18 cellular contexts compared by ENCODE assay signal in the genomic region with DNA sequence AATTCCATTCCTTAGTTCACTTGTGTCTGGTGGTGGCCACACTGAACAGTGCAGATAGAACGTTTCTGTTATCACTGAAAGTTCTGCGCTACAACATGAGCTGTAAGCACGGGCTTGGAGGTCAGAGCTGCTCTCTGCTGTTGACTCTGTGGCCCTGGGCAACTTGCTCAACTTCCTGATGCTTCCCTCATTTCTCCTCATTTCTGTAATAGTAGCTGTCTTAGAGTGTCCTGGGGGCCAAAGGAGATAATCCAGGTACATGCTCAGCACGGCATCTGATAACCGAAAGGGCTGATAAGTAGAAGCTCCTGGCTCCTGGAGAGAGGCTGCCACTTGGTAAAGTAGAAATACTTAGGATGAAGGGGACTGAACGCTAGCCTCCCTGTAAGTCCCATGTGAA.
DNase-seq lines count a peak whose midpoint lies in the region; ATAC-seq, FAIRE-seq and TF ChIP-seq lines count a peak whose summit lies in the region.
"Had no signal": no experiment of that assay in that cellular context is flagged by ENCODE, and none has a peak within 500 bp of the region (broad histone marks: within the 10 kb centered on the region; RNA-seq: fewer than 3 reads in every experiment).

No MANE protein-coding gene starts in this region.

- H2BK12ac ChIP-seq in trophoblast cell (ENCODE audit: low read length), result no peak overlapping the region

- no peak overlapping the region for H2BK5ac ChIP-seq in trophoblast cell (ENCODE audit: low read depth, low read length, poor library complexity)

- H2AK5ac ChIP-seq in trophoblast cell (ENCODE audit: low read length), result no peak overlapping the region

- H3K9me3 ChIP-seq in trophoblast cell (ENCODE audit: insufficient read depth, low read depth, low read length) (peaks cover 2% of the 10 kb centered on the region), colonic mucosa (no peaks in the 10 kb centered on the region)
- H3K9me3 ChIP-seq: BLaER1 treated with 17β-estradiol and CSF1 and Interleukin-3, amounts not matched to agents 10 nM and 100 nM; HAP-1 had no signal

- no peak for TF ChIP-seq POLR2A in GM12892 (IDR thresholded peaks at IDR 0.05; ENCODE audit: low read depth, low read length)

- H3K4me3 Mint-ChIP-seq in natural killer cell treated with Interleukin-12 subunit alpha and Interleukin-12 subunit beta and Interleukin-15 and Interleukin-18, amount 100 ng/mL, for 72 hours, result no peak overlapping the region
- H3K4me3 Mint-ChIP-seq in natural killer cell, result no peak overlapping the region
- H3K4me3 Mint-ChIP-seq: B cell; CD8-positive, alpha-beta T cell had no signal

- H3K9ac ChIP-seq in trophoblast cell (ENCODE audit: low read length) (no peak overlapping the region), colonic mucosa (ENCODE audit: low read depth in 2 of 2, low read length in 2 of 2) (no peak overlapping the region)
- H3K9ac ChIP-seq: BLaER1 treated with 17β-estradiol and CSF1 and Interleukin-3, amounts not matched to agents 10 nM and 100 nM; GM23248 had no signal

- no peak overlapping the region for H2AFZ ChIP-seq in trophoblast cell (ENCODE audit: insufficient read depth, low read length, poor library complexity)
- H2AFZ ChIP-seq: GM23248 had no signal

- H3K14ac ChIP-seq in trophoblast cell (ENCODE audit: low read length), result no peak overlapping the region

- no peak for ATAC-seq in natural killer cell treated with Interleukin-12 subunit alpha and Interleukin-12 subunit beta and Interleukin-15 and Interleukin-18, amount 100 ng/mL, for 72 hours
- no peak for ATAC-seq in natural killer cell
- ATAC-seq: CD8-positive, alpha-beta T cell; GM12878 had no signal

- no CpG with 5 or more reads among the region's 6 CpGs for WGBS in trophoblast cell (ENCODE audit: extremely low coverage, insufficient coverage, insufficient read length)

- H3K36me3 ChIP-seq in trophoblast cell (ENCODE audit: control insufficient read depth in 1 of 2, insufficient read depth in 2 of 2, low read length in 2 of 2) (no peaks in the 10 kb centered on the region), colonic mucosa (no peaks in the 10 kb centered on the region)
- H3K36me3 ChIP-seq: BLaER1 treated with 17β-estradiol and CSF1 and Interleukin-3, amounts not matched to agents 10 nM and 100 nM; HAP-1 had no signal

- no peaks in the 10 kb centered on the region for H3K9me3 Mint-ChIP-seq in natural killer cell treated with Interleukin-12 subunit alpha and Interleukin-12 subunit beta and Interleukin-15 and Interleukin-18, amount 100 ng/mL, for 72 hours
- no peaks in the 10 kb centered on the region for H3K9me3 Mint-ChIP-seq in natural killer cell
- H3K9me3 Mint-ChIP-seq: CD8-positive, alpha-beta T cell had no signal

- no peak for FAIRE-seq in GM12892 (lab: Jason Lieb, UNC)
- FAIRE-seq: GM12878, GM19239 had no signal

- H4K91ac ChIP-seq in trophoblast cell (ENCODE audit: low read depth, low read length), result no peak overlapping the region

- no peak for TF ChIP-seq CTCF in natural killer cell (IDR thresholded peaks at IDR 0.05)
- TF ChIP-seq CTCF in colonic mucosa (IDR thresholded peaks at IDR 0.05), result no peak

- H3K27me3 ChIP-seq in trophoblast cell (ENCODE audit: insufficient read depth, low read length), result no peaks in the 10 kb centered on the region
- no peaks in the 10 kb centered on the region for H3K27me3 ChIP-seq in colonic mucosa
- H3K27me3 ChIP-seq: BLaER1 treated with 17β-estradiol and CSF1 and Interleukin-3, amounts not matched to agents 10 nM and 100 nM had no signal

- intact Hi-C loops in natural killer cell (cut with micrococcal nuclease) (no loop called here), colonic mucosa (cut with DNase I) (no loop called here)

- H4K8ac ChIP-seq in trophoblast cell (ENCODE audit: low read depth, low read length), result no peak overlapping the region

- H2BK120ac ChIP-seq in trophoblast cell (ENCODE audit: insufficient read depth, low read length, poor library complexity), result no peak overlapping the region

- no peak overlapping the region for H3K4ac ChIP-seq in trophoblast cell (ENCODE audit: low read depth, low read length)

- peaks cover 30 to 32% of the 10 kb centered on the region in 2 experiments for H3K4me1 ChIP-seq in trophoblast cell (ENCODE audit: control insufficient read depth in 1 of 2, insufficient read depth in 2 of 2, low read length in 2 of 2)
- peaks cover 3% of the 10 kb centered on the region for H3K4me1 ChIP-seq in colonic mucosa
- H3K4me1 ChIP-seq: HAP-1 had no signal

- H3K79me2 ChIP-seq in trophoblast cell (ENCODE audit: control insufficient read depth, insufficient read depth, low read length, poor library complexity), result peaks cover 3% of the 10 kb centered on the region

- no peak overlapping the region for H4K12ac ChIP-seq in trophoblast cell (ENCODE audit: low read depth, low read length)

- peaks cover 46% of the 10 kb centered on the region for H3K79me1 ChIP-seq in trophoblast cell (ENCODE audit: low read length)

- H3K36me3 Mint-ChIP-seq in natural killer cell treated with Interleukin-12 subunit alpha and Interleukin-12 subunit beta and Interleukin-15 and Interleukin-18, amount 100 ng/mL, for 72 hours, result no peaks in the 10 kb centered on the region
- no peaks in the 10 kb centered on the region for H3K36me3 Mint-ChIP-seq in natural killer cell
- H3K36me3 Mint-ChIP-seq: CD8-positive, alpha-beta T cell had no signal

- H3K23ac ChIP-seq in trophoblast cell (ENCODE audit: low read length), result no peak overlapping the region

- H3K27ac ChIP-seq in trophoblast cell (ENCODE audit: low read depth, low read length) (peak overlapping the region; percentile 64), colonic mucosa (no peak overlapping the region)
- H3K27ac ChIP-seq: BLaER1 treated with 17β-estradiol and CSF1 and Interleukin-3, amounts not matched to agents 10 nM and 100 nM; GM23248; HL-60 had no signal

- no peak overlapping the region for H3K4me2 ChIP-seq in trophoblast cell (ENCODE audit: low read length)

- no peak for DNase-seq in natural killer cell treated with Interleukin-12 subunit alpha and Interleukin-12 subunit beta and Interleukin-15 and Interleukin-18, amount 100 ng/mL, for 72 hours (ENCODE audit: low spot score)
- DNase-seq in natural killer cell (no peak), iris pigment epithelial cell (ENCODE audit: low read depth) (peak; percentile 53), trophoblast cell (peak; percentile 90 to 94), colonic mucosa (no peak), NCI-H2196 treated with DMSO at 0.1 percent for 48 hours (lab: John Stamatoyannopoulos, UW; ENCODE audit: unreplicated experiment) (no peak), GM12892 (ENCODE audit: insufficient read length) (no peak)
- DNase-seq: 8988T; Calu3; CD8-positive, alpha-beta T cell; DMS79 treated with DMSO at 0.1 percent for 48 hours; GM23248 had no signal

- H3K27ac Mint-ChIP-seq in natural killer cell treated with Interleukin-12 subunit alpha and Interleukin-12 subunit beta and Interleukin-15 and Interleukin-18, amount 100 ng/mL, for 72 hours, result peak overlapping the region; percentile 9 to 29
- no peak overlapping the region for H3K27ac Mint-ChIP-seq in natural killer cell
- H3K27ac Mint-ChIP-seq: CD8-positive, alpha-beta T cell had no signal

- H3K4me3 ChIP-seq in trophoblast cell (ENCODE audit: low read depth, low read length) (no peak overlapping the region), colonic mucosa (no peak overlapping the region)
- H3K4me3 ChIP-seq: BLaER1 treated with 17β-estradiol and CSF1 and Interleukin-3, amounts not matched to agents 10 nM and 100 nM; GM12878; GM23248; HAP-1 had no signal

- H3K27me3 Mint-ChIP-seq in natural killer cell treated with Interleukin-12 subunit alpha and Interleukin-12 subunit beta and Interleukin-15 and Interleukin-18, amount 100 ng/mL, for 72 hours, result peaks cover 0 to 3% of the 10 kb centered on the region in 2 donors
- H3K27me3 Mint-ChIP-seq in natural killer cell (ENCODE audit: low read depth in 2 of 2), result peaks cover 17 to 25% of the 10 kb centered on the region in 2 donors

- H3K18ac ChIP-seq in trophoblast cell (ENCODE audit: low read length), result no peak overlapping the region

- peaks cover 33 to 45% of the 10 kb centered on the region in 2 donors for H3K4me1 Mint-ChIP-seq in natural killer cell treated with Interleukin-12 subunit alpha and Interleukin-12 subunit beta and Interleukin-15 and Interleukin-18, amount 100 ng/mL, for 72 hours (ENCODE audit: low read depth in 2 of 2)
- H3K4me1 Mint-ChIP-seq in natural killer cell, result peaks cover 0 to 14% of the 10 kb centered on the region in 2 donors

Comparison
In these comparisons a context has a peak if more than half of its experiments do, and no peak if none do; other contexts are left out.
1. H3K27ac Mint-ChIP-seq: peak in natural killer cell treated with Interleukin-12 subunit alpha and Interleukin-12 subunit beta and Interleukin-15 and Interleukin-18, amount 100 ng/mL, for 72 hours (2 of 2); none in natural killer cell (0 of 2).
2. DNase-seq: peak in iris pigment epithelial cell (single experiment) and trophoblast cell (2 of 2); none in natural killer cell treated with Interleukin-12 subunit alpha and Interleukin-12 subunit beta and Interleukin-15 and Interleukin-18, amount 100 ng/mL, for 72 hours (single experiment), natural killer cell (single experiment), colonic mucosa (single experiment), NCI-H2196 treated with DMSO at 0.1 percent for 48 hours (single experiment) and GM12892 (single experiment).